ENCODE assay signal across 24 cellular contexts in genomic region chr1:9368356-9368755, GRCh38.
DNase-seq lines count a peak whose midpoint lies in the region; ATAC-seq and TF ChIP-seq lines count a peak whose summit lies in the region.
"Had no signal": no experiment of that assay in that cellular context is flagged by ENCODE, and none has a peak within 500 bp of the region (broad histone marks: within the 10 kb centered on the region; RNA-seq: fewer than 3 reads in every experiment).

No MANE protein-coding gene starts in this region.

- no peak overlapping the region for H3K27ac ChIP-seq in BLaER1
- H3K27ac ChIP-seq in DND-41 (ENCODE audit: low read length) = no peak overlapping the region
- peak overlapping the region; percentile 35 to 88 for H3K27ac ChIP-seq in coronary artery
- H3K27ac ChIP-seq in dorsolateral prefrontal cortex = peak overlapping the region in 2 of 59 donors; percentile 1 to 21
- H3K27ac ChIP-seq: A549, KMS-11, Peyer's patch, SJSA1 had no signal

- TF ChIP-seq CTCF in DND-41 (IDR thresholded peaks at IDR 0.05; ENCODE audit: borderline replicate concordance, extremely low read depth, low read length, poor library complexity, severe bottlenecking) = no peak
- TF ChIP-seq CTCF in coronary artery (IDR thresholded peaks at IDR 0.05) = no peak
- TF ChIP-seq CTCF in mesothelial cell of epicardium (IDR thresholded peaks at IDR 0.05; ENCODE audit: unreplicated experiment) = no peak
- TF ChIP-seq CTCF in dorsolateral prefrontal cortex (IDR thresholded peaks at IDR 0.05 in 54 of 56, conservative IDR thresholded peaks at IDR 0.05 in 2 of 56; ENCODE audit: low read depth in 1 of 56, partially characterized antibody in 56 of 56) = no peak

- H3K9ac ChIP-seq in BLaER1 = no peak overlapping the region
- H3K9ac ChIP-seq in DND-41 (ENCODE audit: low read depth, low read length) = no peak overlapping the region
- H3K9ac ChIP-seq: KMS-11 had no signal

- H2AFZ ChIP-seq in DND-41 (ENCODE audit: low read depth, low read length) = no peak overlapping the region

- H3K4me1 Mint-ChIP-seq in mesothelial cell of epicardium = peaks cover 48% of the 10 kb centered on the region

- H3K9me3 Mint-ChIP-seq in mesothelial cell of epicardium = no peaks in the 10 kb centered on the region
- H3K9me3 Mint-ChIP-seq: CD4-positive, alpha-beta memory T cell; H9 had no signal

- H3K79me2 ChIP-seq in DND-41 (ENCODE audit: insufficient read depth, low read length) = peaks cover 52% of the 10 kb centered on the region

- intact Hi-C loops in dorsolateral prefrontal cortex (cut with DNase I) = no loop called here

- peak overlapping the region; percentile 32 for H3K27ac Mint-ChIP-seq in mesothelial cell of epicardium

- H3K4me2 ChIP-seq in BLaER1 (peak overlapping the region; percentile 66), DND-41 (ENCODE audit: insufficient read depth, low read length) (no peak overlapping the region)
- H3K4me2 ChIP-seq: A549, KMS-11 had no signal

- H3K36me3 ChIP-seq in BLaER1 = no peaks in the 10 kb centered on the region
- H3K36me3 ChIP-seq in DND-41 (ENCODE audit: insufficient read depth, low read length) = peaks cover 63% of the 10 kb centered on the region
- H3K36me3 ChIP-seq: BE2C had no signal

- no peak overlapping the region for H3K4me3 ChIP-seq in BLaER1
- no peak overlapping the region for H3K4me3 ChIP-seq in DND-41 (ENCODE audit: low read depth in 1 of 2, low read length in 2 of 2)
- no peak overlapping the region for H3K4me3 ChIP-seq in coronary artery
- no peak overlapping the region for H3K4me3 ChIP-seq in dorsolateral prefrontal cortex
- H3K4me3 ChIP-seq: A549, Peyer's patch, SJSA1 had no signal

- H3K9me3 ChIP-seq in BLaER1 (no peaks in the 10 kb centered on the region), DND-41 (ENCODE audit: insufficient read depth, low read length, severe bottlenecking) (no peaks in the 10 kb centered on the region)
- H3K9me3 ChIP-seq: A549, BE2C, Peyer's patch, SJSA1 had no signal

- peaks cover 91% of the 10 kb centered on the region for H3K4me1 ChIP-seq in BLaER1
- H3K4me1 ChIP-seq in DND-41 (ENCODE audit: insufficient read depth, low read length) = peaks cover 4% of the 10 kb centered on the region
- H3K4me1 ChIP-seq: A549, BE2C, SJSA1 had no signal

- peak; percentile 60 for DNase-seq in DND-41
- no peak for DNase-seq in coronary artery (ENCODE audit: low spot score)
- no peak for DNase-seq in mesothelial cell of epicardium (ENCODE audit: low spot score in 2 of 2, unreplicated experiment in 2 of 2)
- DNase-seq in NCI-H446 treated with DMSO at 0.1 percent for 48 hours (lab: John Stamatoyannopoulos, UW) = no peak
- DNase-seq in NCI-H2107 (lab: John Stamatoyannopoulos, UW) = no peak
- no peak for DNase-seq in dorsolateral prefrontal cortex
- no peak for DNase-seq in SHP77 (lab: John Stamatoyannopoulos, UW)
- DNase-seq: BE2C; CD4-positive, alpha-beta memory T cell; DMS153; GDM1; H9; MV-4-11; NCI-H1105 treated with DMSO at 0.1 percent for 48 hours; NCI-H2029 treated with DMSO at 0.1 percent for 48 hours; NCI-H2171; NCI-H345; NCI-H524 treated with DMSO at 0.1 percent for 48 hours; NCI-H82; Peyer's patch had no signal

- H4K20me1 ChIP-seq in BLaER1 (peaks cover 1% of the 10 kb centered on the region; the same call in 1 of the 2 replicates), DND-41 (ENCODE audit: insufficient read depth, low read length) (peaks cover 72% of the 10 kb centered on the region)

- no peaks in the 10 kb centered on the region for H3K27me3 Mint-ChIP-seq in mesothelial cell of epicardium (ENCODE audit: low read depth)
- H3K27me3 Mint-ChIP-seq: CD4-positive, alpha-beta memory T cell had no signal

- H3K4me3 Mint-ChIP-seq in mesothelial cell of epicardium = no peak overlapping the region
- H3K4me3 Mint-ChIP-seq: CD4-positive, alpha-beta memory T cell; H9 had no signal

- ATAC-seq in DND-41 (ENCODE audit: insufficient read depth, low read depth) = peak; percentile 87
- ATAC-seq: A549 had no signal

- H3K36me3 Mint-ChIP-seq in mesothelial cell of epicardium = peaks cover 5% of the 10 kb centered on the region
- H3K36me3 Mint-ChIP-seq: CD4-positive, alpha-beta memory T cell had no signal

- H3K27me3 ChIP-seq in BLaER1 (no peaks in the 10 kb centered on the region), DND-41 (ENCODE audit: insufficient read depth, low read length, poor library complexity) (no peaks in the 10 kb centered on the region), dorsolateral prefrontal cortex (no peaks in the 10 kb centered on the region)
- H3K27me3 ChIP-seq: BE2C, Peyer's patch, SJSA1 had no signal

Comparison
In these comparisons a context has a peak if more than half of its experiments do, and no peak if none do; other contexts are left out.
1. H3K27ac ChIP-seq: peak in coronary artery (2 of 2); none in BLaER1 (single experiment) and DND-41 (single experiment).